1 cellular context compared by ENCODE assay signal in genomic region chr2:163659224-163659623, GRCh38.
TF ChIP-seq lines count a peak whose summit lies in the region.

No MANE protein-coding gene starts in this region.

TF ChIP-seq in SK-N-SH, 30 proteins besides CTCF, POLR2A, EP300 and RAD21 (continued from another document):
- TF ChIP-seq MAX (IDR thresholded peaks at IDR 0.05; ENCODE audit: low read depth), result peak; percentile 51; the same call in 1 of the 2 replicates
